Comparison of ENCODE assay signal across 2 cellular contexts in genomic region chr9:65283943-65284342, GRCh38. TPM values are rescaled to one million over a fixed set of nuclear protein-coding genes. Genes with fewer than 3 reads are reported as not detected.
"Had no signal": no experiment of that assay in that cellular context is flagged by ENCODE, and none has a peak within 500 bp of the region (broad histone marks: within the 10 kb centered on the region; RNA-seq: fewer than 3 reads in every experiment).

No MANE protein-coding gene starts in this region.

RNA-seq across cellular contexts. Expression of gene FOXD4L5, which starts 1.1 kb away (rescaled TPM):
- total RNA-seq: SK-MEL-5 had no signal
- polyA plus RNA-seq: IgD-negative memory B cell had no signal
